Comparison of ENCODE assay signal across 12 cellular contexts in genomic region chr10:49135575-49136313, GRCh38. TPM values are rescaled to one million over a fixed set of nuclear protein-coding genes. Genes with fewer than 3 reads are reported as not detected.
A peak's percentile ranks its signal among the peaks of the same experiment; 100 is the strongest.
DNase-seq lines count a peak whose midpoint lies in the region; ATAC-seq, FAIRE-seq and TF ChIP-seq lines count a peak whose summit lies in the region.
"Had no signal": no experiment of that assay in that cellular context is flagged by ENCODE, and none has a peak within 500 bp of the region (broad histone marks: within the 10 kb centered on the region; RNA-seq: fewer than 3 reads in every experiment).

No MANE protein-coding gene starts in this region.

- H3K4me1 Mint-ChIP-seq in activated T-cell treated with anti-CD3 and anti-CD28 coated beads, Interleukin-2, amount 50 U/mL, for 4 hours (ENCODE audit: low read depth): peaks cover 9% of the 10 kb centered on the region
- peaks cover 6% of the 10 kb centered on the region for H3K4me1 Mint-ChIP-seq in CD4-positive, alpha-beta T cell (ENCODE audit: low read depth)

- CTCF ChIA-PET in GM12878 (lab: Yijun Ruan, JAX): interaction anchor here (0.8 to 1.9 kb wide), 5 partner anchors 11 to 232 kb away, joined by 3 to 5 read pairs (median 3); no protein-coding TSS in a partner anchor
- CTCF ChIA-PET in CD4-positive, alpha-beta T cell (lab: Charles Lee): no interaction called here

- no peak for TF ChIP-seq EP300 in GM12878 (IDR thresholded peaks at IDR 0.05; ENCODE audit: borderline replicate concordance in 1 of 2, control insufficient read depth in 1 of 2, low read depth in 2 of 2, low read length in 2 of 2)

- ATAC-seq in GM21786 (IDR thresholded peaks at IDR 0.05; ENCODE audit: unreplicated experiment) (peak; percentile 57), GM12878 (peak; percentile 81), HG02610 (IDR thresholded peaks at IDR 0.05; ENCODE audit: unreplicated experiment) (no peak)
- no peak for ATAC-seq in activated CD4-positive, CD25-positive, alpha-beta regulatory T cell treated with anti-CD3 and anti-CD28 coated beads, Interleukin-2, amount 50 U/mL, for 24 hours
- ATAC-seq in activated T-cell treated with anti-CD3 and anti-CD28 coated beads, Interleukin-2, amount 50 U/mL, for 4 hours: no peak
- ATAC-seq in CD4-positive, alpha-beta T cell (ENCODE audit: poor library complexity): no peak

- no peak for TF ChIP-seq RAD21 in GM12878 (IDR thresholded peaks at IDR 0.05; ENCODE audit: insufficient read depth, low read depth, low read length)

- no peak overlapping the region for H3K9ac ChIP-seq in GM12878 (ENCODE audit: control insufficient read depth, insufficient read depth, low read length)

- no peak overlapping the region for H3K4me3 Mint-ChIP-seq in activated T-cell treated with anti-CD3 and anti-CD28 coated beads, Interleukin-2, amount 50 U/mL, for 4 hours
- H3K4me3 Mint-ChIP-seq in CD4-positive, alpha-beta T cell: no peak overlapping the region

- POLR2A ChIA-PET in GM12878 (lab: Charles Lee): interaction anchor here (0.6 kb wide), 1 partner anchor 427 kb away, joined by 3 read pairs; no protein-coding TSS in a partner anchor
- POLR2A ChIA-PET in CD4-positive, alpha-beta T cell (lab: Charles Lee): no interaction called here

- H3K36me3 ChIP-seq in GM12878 (ENCODE audit: control insufficient read depth in 2 of 2, insufficient read depth in 2 of 2, low read length in 1 of 2): no peaks in the 10 kb centered on the region

- H3K36me3 Mint-ChIP-seq in activated T-cell treated with anti-CD3 and anti-CD28 coated beads, Interleukin-2, amount 50 U/mL, for 4 hours (ENCODE audit: insufficient read depth): no peaks in the 10 kb centered on the region
- H3K36me3 Mint-ChIP-seq in CD4-positive, alpha-beta T cell (ENCODE audit: low read depth): no peaks in the 10 kb centered on the region

- WGBS in GM12878 (ENCODE audit: insufficient coverage, insufficient replicate concordance, low lambda C conversion rate, missing lambda C conversion rate): 5% methylated on average over 9 of the region's 9 CpGs

- H3K27ac ChIP-seq in GM12878 (ENCODE audit: control insufficient read depth, insufficient read depth): no peak overlapping the region
- H3K27ac ChIP-seq in CD4-positive, alpha-beta T cell (ENCODE audit: low read depth, low read length): no peak overlapping the region

- in situ Hi-C loops in GM12878 (cut with MboI): no loop called here

- RAD21 ChIA-PET in GM12878 (lab: Charles Lee; ENCODE audit: unreplicated experiment): interaction anchor here (1.0 to 2.5 kb wide), 2 partner anchors 12 to 37 kb away, joined by 3 to 8 read pairs; no protein-coding TSS in a partner anchor

- H2AFZ ChIP-seq in GM12878 (ENCODE audit: control insufficient read depth, low read depth, low read length): no peak overlapping the region

- H3K27ac Mint-ChIP-seq in CD4-positive, alpha-beta T cell: no peak overlapping the region

- H3K4me2 ChIP-seq in GM12878 (ENCODE audit: control insufficient read depth, insufficient read depth): no peak overlapping the region

- TF ChIP-seq CTCF in GM12872 (IDR thresholded peaks at IDR 0.05; ENCODE audit: insufficient read depth, low read depth, low read length): peak; percentile 19; the same call in 1 of the 3 replicates
- no peak for TF ChIP-seq CTCF in GM12878 (IDR thresholded peaks at IDR 0.05 in 2 of 3, conservative IDR thresholded peaks at IDR 0.05 in 1 of 3; ENCODE audit: control insufficient read depth in 2 of 3, extremely low read depth in 1 of 3, insufficient read depth in 1 of 3, low read depth in 3 of 3, low read length in 3 of 3)
- TF ChIP-seq CTCF in CD4-positive, alpha-beta T cell (IDR thresholded peaks at IDR 0.05): no peak

- no peaks in the 10 kb centered on the region for H3K4me1 ChIP-seq in GM12878 (ENCODE audit: control insufficient read depth, insufficient read depth, low read length)

- DNase-seq in GM12878 (ENCODE audit: low read depth, low spot score) (no peak), mucosa of gallbladder (ENCODE audit: low spot score) (peak; percentile 24)
- no peak for DNase-seq in activated T-cell treated with anti-CD3 and anti-CD28 coated beads, Interleukin-2, amount 50 U/mL, for 4 hours
- no peak for DNase-seq in CD4-positive, alpha-beta T cell
- DNase-seq: activated CD4-positive, alpha-beta T cell treated with anti-CD3 and anti-CD28 coated beads, Interleukin-2, amount 50 U/mL, for 4 hours; NCI-H1105 treated with DMSO at 0.1 percent for 48 hours; nucleus accumbens had no signal

- no peaks in the 10 kb centered on the region for H3K9me3 ChIP-seq in GM12878 (replicated peaks; ENCODE audit: control insufficient read depth, insufficient read depth, low read length)
- no peaks in the 10 kb centered on the region for H3K9me3 ChIP-seq in CD4-positive, alpha-beta T cell (ENCODE audit: control insufficient read depth, low read length)

- SMC1A ChIA-PET in GM12878 (lab: Charles Lee; ENCODE audit: uncharacterized antibody, unreplicated experiment): interaction anchor here (0.9 to 1.3 kb wide), 4 partner anchors 13 to 333 kb away, joined by 3 to 4 read pairs (median 3); no protein-coding TSS in a partner anchor

- no peaks in the 10 kb centered on the region for H3K79me2 ChIP-seq in GM12878 (ENCODE audit: control insufficient read depth, insufficient read depth, low read length)

- no peaks in the 10 kb centered on the region for H4K20me1 ChIP-seq in GM12878 (ENCODE audit: control insufficient read depth, insufficient read depth)

- peaks cover 2% of the 10 kb centered on the region for H3K9me3 Mint-ChIP-seq in activated T-cell treated with anti-CD3 and anti-CD28 coated beads, Interleukin-2, amount 50 U/mL, for 4 hours
- H3K9me3 Mint-ChIP-seq in CD4-positive, alpha-beta T cell: no peaks in the 10 kb centered on the region

- FAIRE-seq in GM12878 (lab: Jason Lieb, UNC): no peak
- FAIRE-seq: frontal cortex had no signal

- intact Hi-C loops in GM12878 (cut with micrococcal nuclease; ENCODE audit: unreplicated experiment): no loop called here
- intact Hi-C loops in CD4-positive, alpha-beta T cell (cut with DNase I, micrococcal nuclease): no loop called here

- TF ChIP-seq POLR2A in GM12878 (IDR thresholded peaks at IDR 0.05; ENCODE audit: low read depth, low read length): no peak

- no peak overlapping the region for H3K4me3 ChIP-seq in GM12878

- no TSS peak for BruUV-seq in GM12878 (replicated peaks; lab: Mats Ljungman, UMichigan)

- H3K27me3 ChIP-seq in GM12878 (replicated peaks in 1 of 2; ENCODE audit: control insufficient read depth in 2 of 2, insufficient read depth in 2 of 2, low read length in 1 of 2): no peaks in the 10 kb centered on the region
- H3K27me3 ChIP-seq in CD4-positive, alpha-beta T cell (ENCODE audit: control insufficient read depth, insufficient read depth, low read length): no peaks in the 10 kb centered on the region

- peaks cover 6% of the 10 kb centered on the region for H3K27me3 Mint-ChIP-seq in activated T-cell treated with anti-CD3 and anti-CD28 coated beads, Interleukin-2, amount 50 U/mL, for 4 hours (ENCODE audit: low read depth)
- peaks cover 25% of the 10 kb centered on the region for H3K27me3 Mint-ChIP-seq in CD4-positive, alpha-beta T cell

RNA-seq across cellular contexts. Expression of gene FAM170B, which starts 1.9 kb away (rescaled TPM):
- total RNA-seq in GM12878 (2013; cell fraction: nucleolus; rRNA removed): not detected in 2 replicates
- not detected in 2 replicates for total RNA-seq in GM12878 (2014; rRNA removed)
- total RNA-seq in GM12878 (2014; rRNA removed; fragmentation: Illumina TruSeq; extraction: Trizol): not detected in 2 replicates
- total RNA-seq in GM12878 (2021): not detected in 2 replicates
- polyA plus RNA-seq in GM12878 (2011; ENCODE audit: low read depth): not detected
- not detected in 2 replicates for polyA plus RNA-seq in GM12878 (2011; rRNA removed)
- 0.10 TPM in 1 of 2 replicates, not detected in the other for polyA plus RNA-seq in GM12878 (2011; cell fraction: cytosol; rRNA removed)
- polyA plus RNA-seq in GM12878 (2011; cell fraction: nucleus; rRNA removed): 0.15 TPM in 1 of 2 replicates, not detected in the other
- polyA plus RNA-seq in GM12878 (2012): not detected in 2 replicates
- polyA plus RNA-seq in GM12878 (2014; fragmentation: Illumina TruSeq; extraction: Trizol): not detected in 2 replicates
- not detected for polyA plus RNA-seq in GM12878 (2014; fragmentation: Nextera tagmentation; extraction: Ambion mirVana)
- polyA plus RNA-seq in GM12878 (2014; rRNA removed): not detected in 2 replicates
- not detected for polyA plus RNA-seq in GM12878 (2016; fragmentation: Nextera tagmentation; extraction: Ambion mirVana)
- polyA minus RNA-seq in GM12878 (2011; rRNA and poly(A)+ RNA removed): 0.36 TPM in 1 of 2 replicates, not detected in the other
- not detected in 2 replicates for polyA minus RNA-seq in GM12878 (2011; cell fraction: cytosol; rRNA and poly(A)+ RNA removed)
- not detected in 2 replicates for polyA minus RNA-seq in GM12878 (2011; cell fraction: nucleus; rRNA and poly(A)+ RNA removed)
- total RNA-seq in mucosa of gallbladder: not detected
- not detected for total RNA-seq in activated T-cell treated with anti-CD3 and anti-CD28 coated beads, Interleukin-2, amount 50 U/mL, for 4 hours
- not detected for total RNA-seq in CD4-positive, alpha-beta T cell
- total RNA-seq: frontal cortex had no signal

RNA-seq across cellular contexts. Expression of gene VSTM4, which starts 20.4 kb away (rescaled TPM):
- total RNA-seq in GM12878 (2013; cell fraction: nucleolus; rRNA removed): 0.04 TPM in 1 of 2 replicates, not detected in the other
- not detected in 2 replicates for total RNA-seq in GM12878 (2014; rRNA removed)
- total RNA-seq in GM12878 (2014; rRNA removed; fragmentation: Illumina TruSeq; extraction: Trizol): not detected in 2 replicates
- 0.08 TPM in 1 of 2 replicates, not detected in the other for total RNA-seq in GM12878 (2021)
- not detected for polyA plus RNA-seq in GM12878 (2011; ENCODE audit: low read depth)
- polyA plus RNA-seq in GM12878 (2011; rRNA removed): 0.14 TPM in 2 replicates
- 0.06 and 0.08 TPM in 2 replicates for polyA plus RNA-seq in GM12878 (2011; cell fraction: cytosol; rRNA removed)
- polyA plus RNA-seq in GM12878 (2011; cell fraction: nucleus; rRNA removed): 0.03 and 0.09 TPM in 2 replicates
- not detected in 2 replicates for polyA plus RNA-seq in GM12878 (2012)
- 0.01 TPM in 1 of 2 replicates, not detected in the other for polyA plus RNA-seq in GM12878 (2014; fragmentation: Illumina TruSeq; extraction: Trizol)
- under 1 TPM in 1 of 2 experiments, not detected in 1; 0.02 TPM for polyA plus RNA-seq in GM12878 (2014; fragmentation: Nextera tagmentation; extraction: Ambion mirVana)
- not detected in 2 replicates for polyA plus RNA-seq in GM12878 (2014; rRNA removed)
- polyA plus RNA-seq in GM12878 (2016; fragmentation: Nextera tagmentation; extraction: Ambion mirVana): not detected
- polyA minus RNA-seq in GM12878 (2011; rRNA and poly(A)+ RNA removed): 0.15 TPM in 1 of 2 replicates, not detected in the other
- polyA minus RNA-seq in GM12878 (2011; cell fraction: cytosol; rRNA and poly(A)+ RNA removed): not detected in 2 replicates
- 0.24 and 0.57 TPM in 2 replicates for polyA minus RNA-seq in GM12878 (2011; cell fraction: nucleus; rRNA and poly(A)+ RNA removed)
- total RNA-seq in mucosa of gallbladder: 13.1 TPM
- total RNA-seq in activated T-cell treated with anti-CD3 and anti-CD28 coated beads, Interleukin-2, amount 50 U/mL, for 4 hours: under 1 TPM; 0.08 to 0.19 (median 0.18) TPM
- under 1 TPM in 1 of 2 experiments, not detected in 1; 0.05 TPM for total RNA-seq in CD4-positive, alpha-beta T cell

RNA-seq across cellular contexts. Expression of gene TMEM273, which starts 52.4 kb away (rescaled TPM):
- total RNA-seq in GM12878 (2013; cell fraction: nucleolus; rRNA removed): 135 and 148 TPM in 2 replicates
- total RNA-seq in GM12878 (2014; rRNA removed) (26.5 and 30.6 TPM in 2 replicates), GM12878 (2014; rRNA removed; fragmentation: Illumina TruSeq; extraction: Trizol) (24.0 and 26.3 TPM in 2 replicates), GM12878 (2021) (20.9 and 23.5 TPM in 2 replicates), mucosa of gallbladder (35.8 TPM)
- 8.9 TPM for polyA plus RNA-seq in GM12878 (2011; ENCODE audit: low read depth)
- polyA plus RNA-seq in GM12878 (2011; rRNA removed) (46.3 and 47.3 TPM in 2 replicates), GM12878 (2014; fragmentation: Illumina TruSeq; extraction: Trizol) (35.6 and 41.3 TPM in 2 replicates), GM12878 (2014; fragmentation: Nextera tagmentation; extraction: Ambion mirVana) (10 to 100 TPM; 25.6 to 28.6 TPM), GM12878 (2014; rRNA removed) (33.9 and 40.4 TPM in 2 replicates), GM12878 (2016; fragmentation: Nextera tagmentation; extraction: Ambion mirVana) (10 to 100 TPM; 10.3 to 12.2 TPM)
- 45.0 and 51.2 TPM in 2 replicates for polyA plus RNA-seq in GM12878 (2011; cell fraction: cytosol; rRNA removed)
- polyA plus RNA-seq in GM12878 (2011; cell fraction: nucleus; rRNA removed): 75.4 and 80.5 TPM in 2 replicates
- polyA plus RNA-seq in GM12878 (2012): 7.0 and 8.7 TPM in 2 replicates
- 35.0 and 35.7 TPM in 2 replicates for polyA minus RNA-seq in GM12878 (2011; rRNA and poly(A)+ RNA removed)
- polyA minus RNA-seq in GM12878 (2011; cell fraction: cytosol; rRNA and poly(A)+ RNA removed): 6.0 and 6.5 TPM in 2 replicates
- 13.5 and 14.6 TPM in 2 replicates for polyA minus RNA-seq in GM12878 (2011; cell fraction: nucleus; rRNA and poly(A)+ RNA removed)
- 10 to 100 TPM; 35.3 to 96.4 (median 45.6) TPM for total RNA-seq in activated T-cell treated with anti-CD3 and anti-CD28 coated beads, Interleukin-2, amount 50 U/mL, for 4 hours
- 1 to 10 TPM; 1.8 to 2.2 TPM for total RNA-seq in CD4-positive, alpha-beta T cell

Comparison
In these comparisons a context has a peak if more than half of its experiments do, and no peak if none do; other contexts are left out.
1. ATAC-seq: peak in GM21786 (single experiment) and GM12878 (single experiment); none in HG02610 (single experiment), activated CD4-positive, CD25-positive, alpha-beta regulatory T cell treated with anti-CD3 and anti-CD28 coated beads, Interleukin-2, amount 50 U/mL, for 24 hours (0 of 2), activated T-cell treated with anti-CD3 and anti-CD28 coated beads, Interleukin-2, amount 50 U/mL, for 4 hours (0 of 2) and CD4-positive, alpha-beta T cell (single experiment).
2. RNA of gene VSTM4, which starts 20.4 kb away (total RNA-seq): 13.1 TPM in mucosa of gallbladder (single experiment); 0.08 to 0.19 TPM in activated T-cell treated with anti-CD3 and anti-CD28 coated beads, Interleukin-2, amount 50 U/mL, for 4 hours, 0.05 TPM in CD4-positive, alpha-beta T cell and 0.04 to 0.08 TPM in GM12878; every median in the first group is over 10 times any median in the second.
3. RNA of gene TMEM273, which starts 52.4 kb away (total RNA-seq): 35.3 to 96.4 TPM in activated T-cell treated with anti-CD3 and anti-CD28 coated beads, Interleukin-2, amount 50 U/mL, for 4 hours, 35.8 TPM in mucosa of gallbladder (single experiment) and 20.9 to 148 TPM in GM12878; 1.8 to 2.2 TPM in CD4-positive, alpha-beta T cell; every median in the first group is over 4 times any median in the second.